In the genomic region with DNA sequence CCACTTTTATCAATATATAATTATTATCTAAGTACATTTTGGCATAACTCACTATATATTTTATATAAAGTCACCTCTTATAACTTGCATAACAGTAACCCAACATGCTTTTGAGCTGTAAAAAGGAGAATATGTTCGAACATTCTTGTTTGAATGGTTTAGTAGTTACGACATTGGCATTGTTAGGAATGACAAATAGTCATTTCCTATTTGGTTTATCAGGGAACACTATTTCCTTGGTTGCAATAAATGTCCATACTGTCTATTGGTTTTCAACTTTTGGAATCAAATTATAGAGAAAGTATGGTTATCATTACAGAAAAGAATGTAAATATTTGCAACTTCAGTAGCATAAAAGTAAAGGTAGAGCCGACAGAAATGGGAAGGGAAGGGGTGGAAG, we compare ENCODE assay signal across 23 cellular contexts.
"Had no signal": no experiment of that assay in that cellular context is flagged by ENCODE, and none has a peak within 500 bp of the region (broad histone marks: within the 10 kb centered on the region; RNA-seq: fewer than 3 reads in every experiment).

No MANE protein-coding gene starts in this region.

- H3K9me3 ChIP-seq: tibial artery had no signal

- H3K4me3 ChIP-seq: dorsolateral prefrontal cortex, tibial artery had no signal

- H3K27me3 Mint-ChIP-seq: activated naive CD4-positive, alpha-beta T cell treated with anti-CD3 and anti-CD28 coated beads, Interleukin-2, amount 10 ng/mL, durations not matched to agents 7 days and 5 days; activated naive CD8-positive, alpha-beta T cell treated with anti-CD3 and anti-CD28 coated beads, Interleukin-2, amount 50 U/mL, for 24 hours had no signal

- H3K36me3 Mint-ChIP-seq: activated naive CD4-positive, alpha-beta T cell treated with anti-CD3 and anti-CD28 coated beads, Interleukin-2, amount 10 ng/mL, durations not matched to agents 7 days and 5 days had no signal

- H3K27ac ChIP-seq: brain microvascular endothelial cell, dorsolateral prefrontal cortex, tibial artery had no signal

- H3K4me1 Mint-ChIP-seq: activated naive CD4-positive, alpha-beta T cell treated with anti-CD3 and anti-CD28 coated beads, Interleukin-2, amount 10 ng/mL, durations not matched to agents 7 days and 5 days; activated naive CD8-positive, alpha-beta T cell treated with anti-CD3 and anti-CD28 coated beads, Interleukin-2, amount 50 U/mL, for 24 hours had no signal

- H3K27ac Mint-ChIP-seq: activated naive CD4-positive, alpha-beta T cell treated with anti-CD3 and anti-CD28 coated beads, Interleukin-2, amount 10 ng/mL, durations not matched to agents 7 days and 5 days; activated naive CD8-positive, alpha-beta T cell treated with anti-CD3 and anti-CD28 coated beads, Interleukin-2, amount 50 U/mL, for 24 hours; nephron progenitor cell had no signal

- FAIRE-seq: kidney, urothelium cell line had no signal

- H3K27me3 ChIP-seq: brain microvascular endothelial cell, dorsolateral prefrontal cortex, tibial artery had no signal

- DNase-seq: activated CD8-positive, alpha-beta memory T cell treated with anti-CD3 and anti-CD28 coated beads for 24 hours; activated CD8-positive, alpha-beta memory T cell treated with anti-CD3 and anti-CD28 coated beads, Interleukin-2, amount 50 U/mL, for 48 hours; activated effector memory CD4-positive, alpha-beta T cell treated with Interleukin-2 at 50 U/mL for 16 hours; activated naive CD4-positive, alpha-beta T cell treated with anti-CD3 and anti-CD28 coated beads, Interleukin-2, amount 10 ng/mL, durations not matched to agents 7 days and 5 days; activated naive CD8-positive, alpha-beta T cell treated with anti-CD3 and anti-CD28 coated beads, Interleukin-2, amount 50 U/mL, for 24 hours; activated T-cell treated with anti-CD3 and anti-CD28 coated beads, Interleukin-2, amount 50 U/mL, for 48 hours; anterior cingulate cortex; brain microvascular endothelial cell; cerebellar nuclear complex; dorsolateral prefrontal cortex; foreskin melanocyte; glutamatergic neuron; hypothalamus; kidney; nephron progenitor cell; nucleus accumbens; posterior cingulate gyrus; retina; stimulated activated CD4-positive, alpha-beta T cell treated with anti-CD3 and anti-CD28 coated beads, Interleukin-2, amount 100 ng/mL, for 24 hours; stimulated activated naive CD4-positive, alpha-beta T cell treated with Interleukin-2 at 50 U/mL for 16 hours; T1000; tibial artery had no signal

- H3K4me3 Mint-ChIP-seq: activated naive CD4-positive, alpha-beta T cell treated with anti-CD3 and anti-CD28 coated beads, Interleukin-2, amount 10 ng/mL, durations not matched to agents 7 days and 5 days; activated naive CD8-positive, alpha-beta T cell treated with anti-CD3 and anti-CD28 coated beads, Interleukin-2, amount 50 U/mL, for 24 hours; nephron progenitor cell had no signal

- ATAC-seq: activated naive CD8-positive, alpha-beta T cell treated with anti-CD3 and anti-CD28 coated beads, Interleukin-2, amount 50 U/mL, for 24 hours had no signal

- H3K36me3 ChIP-seq: brain microvascular endothelial cell, tibial artery had no signal

- H3K9me3 Mint-ChIP-seq: activated naive CD4-positive, alpha-beta T cell treated with anti-CD3 and anti-CD28 coated beads, Interleukin-2, amount 10 ng/mL, durations not matched to agents 7 days and 5 days; activated naive CD8-positive, alpha-beta T cell treated with anti-CD3 and anti-CD28 coated beads, Interleukin-2, amount 50 U/mL, for 24 hours; nephron progenitor cell had no signal
